Comparison of ENCODE assay signal across 15 cellular contexts in the genomic region with DNA sequence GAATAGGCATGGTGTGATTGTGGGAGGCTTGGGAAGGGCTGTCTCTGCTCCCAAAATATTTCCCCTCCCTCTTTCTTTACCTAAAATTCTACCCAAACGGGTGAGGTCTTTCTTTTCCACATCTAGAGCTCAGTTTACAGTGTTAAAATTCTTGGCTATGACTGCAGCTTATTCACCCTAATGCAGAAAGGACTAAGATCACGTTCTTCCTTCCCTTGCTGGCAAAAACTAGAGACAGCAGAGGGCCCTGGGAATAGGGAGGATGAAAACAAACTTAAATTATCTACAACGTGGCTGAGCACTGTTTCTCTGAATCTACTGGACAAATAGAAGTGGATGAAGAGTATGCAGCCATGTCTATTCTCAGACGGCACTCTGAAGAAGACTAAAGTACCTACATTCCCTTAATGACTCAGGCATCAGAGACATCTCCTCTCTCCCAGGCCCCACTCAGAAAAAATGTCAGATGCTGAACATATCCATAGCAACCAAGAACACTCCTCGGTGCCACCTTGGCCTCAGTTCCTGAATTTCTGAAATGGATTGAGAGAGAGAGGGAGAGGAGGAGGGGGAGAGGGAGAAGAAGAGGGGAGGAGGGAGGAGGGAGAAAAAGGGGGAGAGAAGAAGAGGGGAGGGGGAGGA. TPM values are rescaled to one million over a fixed set of nuclear protein-coding genes. Genes with fewer than 3 reads are reported as not detected.
DNase-seq lines count a peak whose midpoint lies in the region; ATAC-seq, FAIRE-seq and TF ChIP-seq lines count a peak whose summit lies in the region.
"Had no signal": no experiment of that assay in that cellular context is flagged by ENCODE, and none has a peak within 500 bp of the region (broad histone marks: within the 10 kb centered on the region; RNA-seq: fewer than 3 reads in every experiment).

No MANE protein-coding gene starts in this region.

- no peak overlapping the region for H3K4me2 ChIP-seq in K562 (ENCODE audit: insufficient read depth, low read length)

- H3K27ac ChIP-seq in HUES48 (ENCODE audit: low read depth, low read length) = no peak overlapping the region
- no peak overlapping the region for H3K27ac ChIP-seq in K562 (ENCODE audit: extremely low read depth, low read depth, low read length)
- peak overlapping the region; percentile 11 for H3K27ac ChIP-seq in lower lobe of right lung
- peak overlapping the region; percentile 1 for H3K27ac ChIP-seq in stomach smooth muscle (ENCODE audit: low read length)

- H3K9ac ChIP-seq in HUES48 (ENCODE audit: low read depth, low read length) = no peak overlapping the region
- no peak overlapping the region for H3K9ac ChIP-seq in K562 (ENCODE audit: insufficient read depth in 1 of 2, low read depth in 2 of 2, low read length in 2 of 2)
- peak overlapping the region in 1 of 2 donors; percentile 14 for H3K9ac ChIP-seq in stomach smooth muscle (ENCODE audit: low read length in 2 of 2)

- H2AFZ ChIP-seq in K562 (ENCODE audit: low read depth, low read length) = peak overlapping the region; percentile 82

- no peak for TF ChIP-seq RAD21 in K562 (CRISPR knock-in tag; conservative IDR thresholded peaks at IDR 0.05 in 1 of 2, IDR thresholded peaks at IDR 0.05 in 1 of 2)

- TF ChIP-seq CTCF in K562 (IDR thresholded peaks at IDR 0.05 in 2 of 3, conservative IDR thresholded peaks at IDR 0.05 in 1 of 3; ENCODE audit: insufficient read depth in 2 of 3, low read depth in 1 of 3, low read length in 3 of 3) (no peak), lower lobe of right lung (IDR thresholded peaks at IDR 0.05) (no peak)

- H3K79me2 ChIP-seq in K562 (ENCODE audit: control insufficient read depth, insufficient read depth, low read length) = no peaks in the 10 kb centered on the region

- H3K4me3 ChIP-seq in HUES48 (ENCODE audit: low read depth, low read length) (0 out of 2 replicates have a peak overlapping the region, but pooled peaks have one; percentile 10), K562 (no peak overlapping the region), lower lobe of right lung (no peak overlapping the region), stomach smooth muscle (ENCODE audit: low read length in 2 of 2) (no peak overlapping the region)
- H3K4me3 ChIP-seq: lung had no signal

- ATAC-seq in K562 (peak; percentile 28), lower lobe of right lung (no peak)

- CTCF ChIA-PET in K562 (lab: Yijun Ruan, JAX; ENCODE audit: low intra/inter-chr PET ratio) = no interaction called here

- no peaks in the 10 kb centered on the region for H4K20me1 ChIP-seq in K562 (replicated peaks; ENCODE audit: control insufficient read depth, insufficient read depth, low read length)

- H3K27me3 ChIP-seq in HUES48 (ENCODE audit: control insufficient read depth, insufficient read depth, low read length) = no peaks in the 10 kb centered on the region
- no peaks in the 10 kb centered on the region for H3K27me3 ChIP-seq in K562 (ENCODE audit: control insufficient read depth in 2 of 2, insufficient read depth in 2 of 2, low read length in 2 of 2)
- H3K27me3 ChIP-seq in lower lobe of right lung (ENCODE audit: low read depth) = no peaks in the 10 kb centered on the region
- no peaks in the 10 kb centered on the region for H3K27me3 ChIP-seq in stomach smooth muscle (ENCODE audit: control insufficient read depth in 1 of 2, insufficient read depth in 2 of 2, low read length in 2 of 2)

- no peaks in the 10 kb centered on the region for H3K36me3 ChIP-seq in HUES48 (ENCODE audit: control insufficient read depth, insufficient read depth, low read length)
- H3K36me3 ChIP-seq in K562 (ENCODE audit: control insufficient read depth, insufficient read depth, low read length) = no peaks in the 10 kb centered on the region
- no peaks in the 10 kb centered on the region for H3K36me3 ChIP-seq in lower lobe of right lung
- no peaks in the 10 kb centered on the region for H3K36me3 ChIP-seq in stomach smooth muscle (ENCODE audit: control insufficient read depth in 2 of 2, insufficient read depth in 2 of 2, low read length in 2 of 2)

- no peaks in the 10 kb centered on the region for H3K9me3 ChIP-seq in HUES48 (ENCODE audit: control insufficient read depth, insufficient read depth, low read length)
- no peaks in the 10 kb centered on the region for H3K9me3 ChIP-seq in K562 (replicated peaks; ENCODE audit: control insufficient read depth, insufficient read depth, low read depth, low read length)
- no peaks in the 10 kb centered on the region for H3K9me3 ChIP-seq in lower lobe of right lung
- no peaks in the 10 kb centered on the region for H3K9me3 ChIP-seq in stomach smooth muscle (ENCODE audit: control insufficient read depth in 2 of 2, low read length in 2 of 2)

- FAIRE-seq in K562 (lab: Jason Lieb, UNC) = peak; percentile 32

- H3K4me1 ChIP-seq in HUES48 (ENCODE audit: control insufficient read depth, insufficient read depth, low read length) (peaks cover 11% of the 10 kb centered on the region), K562 (replicated peaks in 1 of 2; ENCODE audit: control insufficient read depth in 2 of 2, insufficient read depth in 2 of 2, low read length in 2 of 2) (no peaks in the 10 kb centered on the region; a peak in 1 of 5 replicates), lower lobe of right lung (no peaks in the 10 kb centered on the region), stomach smooth muscle (ENCODE audit: control insufficient read depth, insufficient read depth, low read length) (peaks cover 7% of the 10 kb centered on the region)

- 15% methylated on average over 5 of the region's 5 CpGs for WGBS in K562 (ENCODE audit: insufficient coverage, low coverage, missing lambda C conversion rate)

- peak; percentile 41; the same call in 1 of the 2 replicates for TF ChIP-seq POLR2A in K562 (conservative IDR thresholded peaks at IDR 0.05)

- no peak for TF ChIP-seq EP300 in K562 (IDR thresholded peaks at IDR 0.05; ENCODE audit: low read length)

- in situ Hi-C loops in K562 (cut with MboI) = no loop called here

- POLR2A ChIA-PET in K562 (lab: Yijun Ruan, JAX) = no interaction called here

- no TSS peak for BruUV-seq in K562 (replicated peaks; lab: Mats Ljungman, UMichigan)

- no peaks in the 10 kb centered on the region for H3K9me1 ChIP-seq in K562 (ENCODE audit: control insufficient read depth, insufficient read depth, low read length)

- DNase-seq in K562 (ENCODE audit: extremely low read depth in 1 of 4, low spot score in 3 of 4) (no peak), lower lobe of right lung (no peak), putamen (ENCODE audit: low spot score) (no peak), NCI-H1436 treated with DMSO at 0.1 percent for 48 hours (lab: John Stamatoyannopoulos, UW) (no peak), cortex of kidney (lab: John Stamatoyannopoulos, UW) (no peak)
- DNase-seq: activated CD8-positive, alpha-beta memory T cell treated with anti-CD3 and anti-CD28 coated beads for 24 hours; activated naive CD4-positive, alpha-beta T cell treated with Interleukin-2 at 50 U/mL for 16 hours; glutamatergic neuron; NCI-H510A treated with DMSO at 0.1 percent for 48 hours had no signal

- intact Hi-C loops in K562 (cut with micrococcal nuclease) = no loop called here
- intact Hi-C loops in lower lobe of right lung (cut with DNase I) = no loop called here

TF ChIP-seq in K562, 482 proteins besides CTCF, POLR2A, EP300 and RAD21 (continues in another document):
- TF ChIP-seq SMARCA4 (IDR thresholded peaks at IDR 0.05) (no peak), ZNF263 (CRISPR knock-in tag; IDR thresholded peaks at IDR 0.05; ENCODE audit: borderline replicate concordance) (0 out of 2 replicates have a peak, but pooled peaks have one; percentile 39), POLR2AphosphoS5 (IDR thresholded peaks at IDR 0.05; ENCODE audit: control insufficient read depth, insufficient read depth, low read depth, low read length) (0 out of 2 replicates have a peak, but pooled peaks have one; percentile 42)

RNA-seq across cellular contexts. Expression of gene OVAAL, which starts 16.1 kb away (rescaled TPM):
- total RNA-seq in K562 (2011; cell fraction: chromatin; rRNA removed; ENCODE audit: low replicate concordance) = not detected in 2 replicates
- not detected in 2 replicates for total RNA-seq in K562 (2011; cell fraction: nucleolus; rRNA removed)
- not detected in 2 replicates for total RNA-seq in K562 (2011; cell fraction: nucleoplasm; rRNA removed)
- total RNA-seq in K562 (2014; rRNA removed) (0.18 TPM in 1 of 2 replicates, not detected in the other), K562 (2014; rRNA removed; fragmentation: Illumina TruSeq; extraction: Trizol) (0.07 and 0.16 TPM in 2 replicates), K562 (2015; rRNA removed; fragmentation: Illumina TruSeq; extraction: Trizol) (not detected in 2 replicates), K562 (2021) (not detected in 2 replicates), lower lobe of right lung (not detected)
- polyA plus RNA-seq in K562 (2011; rRNA removed) (0.04 and 0.08 TPM in 2 replicates), K562 (2014; fragmentation: Illumina TruSeq; extraction: Trizol) (0.14 and 0.18 TPM in 2 replicates), K562 (2014; fragmentation: Nextera tagmentation; extraction: Ambion mirVana) (under 1 TPM in 1 of 2 experiments, not detected in 1; 0.04 TPM), K562 (2014; rRNA removed) (0.18 TPM in 1 of 2 replicates, not detected in the other)
- polyA plus RNA-seq in K562 (2011; cell fraction: cytosol; rRNA removed) = 0.09 TPM in 1 of 2 replicates, not detected in the other
- not detected in 2 replicates for polyA plus RNA-seq in K562 (2011; cell fraction: nucleus; rRNA removed)
- polyA plus RNA-seq in K562 (2012) = 0.06 TPM in 1 of 2 replicates, not detected in the other
- polyA minus RNA-seq in K562 (2011; rRNA and poly(A)+ RNA removed) = not detected in 2 replicates
- not detected in 2 replicates for polyA minus RNA-seq in K562 (2011; cell fraction: cytosol; rRNA and poly(A)+ RNA removed)
- not detected in 2 replicates for polyA minus RNA-seq in K562 (2011; cell fraction: nucleus; rRNA and poly(A)+ RNA removed)
- total RNA-seq: dermis microvascular lymphatic vessel endothelial cell, pulmonary artery endothelial cell, temporal lobe had no signal
- polyA plus RNA-seq: lung had no signal

RNA-seq across cellular contexts. Expression of gene ACBD6, which starts 40.3 kb away (rescaled TPM):
- 131 and 137 TPM in 2 replicates for total RNA-seq in K562 (2011; cell fraction: chromatin; rRNA removed; ENCODE audit: low replicate concordance)
- 44.4 and 57.6 TPM in 2 replicates for total RNA-seq in K562 (2011; cell fraction: nucleolus; rRNA removed)
- 97.7 and 139 TPM in 2 replicates for total RNA-seq in K562 (2011; cell fraction: nucleoplasm; rRNA removed)
- total RNA-seq in K562 (2014; rRNA removed) (96.7 and 100 TPM in 2 replicates), K562 (2014; rRNA removed; fragmentation: Illumina TruSeq; extraction: Trizol) (90.0 and 94.3 TPM in 2 replicates), K562 (2015; rRNA removed; fragmentation: Illumina TruSeq; extraction: Trizol) (107 and 109 TPM in 2 replicates), K562 (2021) (67.7 and 69.8 TPM in 2 replicates), lower lobe of right lung (37.4 TPM)
- polyA plus RNA-seq in K562 (2011; rRNA removed) (74.2 and 77.7 TPM in 2 replicates), K562 (2014; fragmentation: Illumina TruSeq; extraction: Trizol) (61.9 and 70.4 TPM in 2 replicates), K562 (2014; fragmentation: Nextera tagmentation; extraction: Ambion mirVana) (10 to 100 TPM; 16.9 to 27.1 TPM), K562 (2014; rRNA removed) (83.4 and 85.7 TPM in 2 replicates)
- 57.4 and 72.2 TPM in 2 replicates for polyA plus RNA-seq in K562 (2011; cell fraction: cytosol; rRNA removed)
- 122 and 155 TPM in 2 replicates for polyA plus RNA-seq in K562 (2011; cell fraction: nucleus; rRNA removed)
- polyA plus RNA-seq in K562 (2012) = 96.5 and 113 TPM in 2 replicates
- 135 and 141 TPM in 2 replicates for polyA minus RNA-seq in K562 (2011; rRNA and poly(A)+ RNA removed)
- 44.7 and 45.5 TPM in 2 replicates for polyA minus RNA-seq in K562 (2011; cell fraction: cytosol; rRNA and poly(A)+ RNA removed)
- 45.8 and 86.9 TPM in 2 replicates for polyA minus RNA-seq in K562 (2011; cell fraction: nucleus; rRNA and poly(A)+ RNA removed)

Comparison
In these comparisons a context has a peak if more than half of its experiments do, and no peak if none do; other contexts are left out.
1. H3K27ac ChIP-seq: peak in lower lobe of right lung (single experiment) and stomach smooth muscle (single experiment); none in HUES48 (single experiment) and K562 (single experiment).